Comparison of ENCODE assay signal across 10 cellular contexts in genomic region chr12:122730215-122731014, GRCh38. TPM values are rescaled to one million over a fixed set of nuclear protein-coding genes. Genes with fewer than 3 reads are reported as not detected.
A peak's percentile ranks its signal among the peaks of the same experiment; 100 is the strongest.
DNase-seq lines count a peak whose midpoint lies in the region; ATAC-seq, FAIRE-seq and TF ChIP-seq lines count a peak whose summit lies in the region.
"Had no signal": no experiment of that assay in that cellular context is flagged by ENCODE, and none has a peak within 500 bp of the region (broad histone marks: within the 10 kb centered on the region; RNA-seq: fewer than 3 reads in every experiment).

Gene HCAR1 (minus strand): TSS chr12:122730844. CDS start chr12:122730339, 505 bp downstream.

- intact Hi-C loops in stomach (cut with DNase I; ENCODE audit: low total_unique reads) = no loop called here

- peaks cover 0 to 4% of the 10 kb centered on the region in 2 donors for H3K9me3 Mint-ChIP-seq in activated T-cell treated with anti-CD3 and anti-CD28 coated beads, Interleukin-2, amount 50 U/mL, for 72 hours
- H3K9me3 Mint-ChIP-seq: dendritic cell treated with granulocyte-macrophage colony-stimulating factor and Interleukin-4, amounts not matched to agents 40 ng/mL and 50 ng/mL, for 4 days had no signal

- H3K27ac Mint-ChIP-seq in activated T-cell treated with anti-CD3 and anti-CD28 coated beads, Interleukin-2, amount 50 U/mL, for 72 hours = peak within 1 kb of the TSS; percentile 55
- H3K27ac Mint-ChIP-seq: dendritic cell treated with granulocyte-macrophage colony-stimulating factor and Interleukin-4, amounts not matched to agents 40 ng/mL and 50 ng/mL, for 4 days had no signal

- WGBS in stomach, 5 donors = 19 to 55% (median 34%) methylated on average over 26 to 32 of the region's 32 CpGs

- TF ChIP-seq POLR2A in stomach (IDR thresholded peaks at IDR 0.05) (no peak), GM12892 (IDR thresholded peaks at IDR 0.05; ENCODE audit: low read depth, low read length) (no peak)

- peaks cover 4 to 9% of the 10 kb centered on the region in 2 donors for H3K36me3 Mint-ChIP-seq in activated T-cell treated with anti-CD3 and anti-CD28 coated beads, Interleukin-2, amount 50 U/mL, for 72 hours (ENCODE audit: insufficient read depth in 2 of 2)

- H3K27me3 ChIP-seq in stomach = peaks cover 0 to 5% (median 0%) of the 10 kb centered on the region in 3 donors

- H3K9me3 ChIP-seq in stomach = no peaks in the 10 kb centered on the region

- peaks cover 74% of the 10 kb centered on the region for H3K4me1 Mint-ChIP-seq in activated T-cell treated with anti-CD3 and anti-CD28 coated beads, Interleukin-2, amount 50 U/mL, for 72 hours (ENCODE audit: low read depth)

- peak within 1 kb of the TSS; percentile 43 to 75 (median 66) for H3K27ac ChIP-seq in stomach

- H3K36me3 ChIP-seq in stomach = no peaks in the 10 kb centered on the region

- H3K4me1 ChIP-seq in stomach = peaks cover 0 to 32% (median 13%) of the 10 kb centered on the region in 4 donors

- no peak for TF ChIP-seq EP300 in stomach (IDR thresholded peaks at IDR 0.05)

- H3K4me3 ChIP-seq in stomach = peak within 1 kb of the TSS; percentile 39 to 49 (median 44)

- peaks cover 12% of the 10 kb centered on the region for H3K27me3 Mint-ChIP-seq in activated T-cell treated with anti-CD3 and anti-CD28 coated beads, Interleukin-2, amount 50 U/mL, for 72 hours (ENCODE audit: low read depth)

- H3K4me3 Mint-ChIP-seq in activated T-cell treated with anti-CD3 and anti-CD28 coated beads, Interleukin-2, amount 50 U/mL, for 72 hours = peak within 1 kb of the TSS; percentile 74 to 80
- H3K4me3 Mint-ChIP-seq: dendritic cell treated with granulocyte-macrophage colony-stimulating factor and Interleukin-4, amounts not matched to agents 40 ng/mL and 50 ng/mL, for 4 days had no signal

- FAIRE-seq in GM12892 (lab: Jason Lieb, UNC) = no peak

- ATAC-seq in activated T-cell treated with anti-CD3 and anti-CD28 coated beads, Interleukin-2, amount 50 U/mL, for 72 hours (replicated peaks in 1 of 2) = peak; percentile 88 to 92

- TF ChIP-seq CTCF in stomach (IDR thresholded peaks at IDR 0.05) = peak in 1 of 7 experiments; percentile 25

- DNase-seq in NCI-H2029 (lab: John Stamatoyannopoulos, UW) (peak; percentile 14), NCI-H2029 treated with DMSO at 0.1 percent for 48 hours (lab: John Stamatoyannopoulos, UW) (no peak), kidney tubule cell (ENCODE audit: low spot score) (peak; percentile 62), stomach (peak; percentile 37), GM12892 (ENCODE audit: insufficient read length) (no peak), amygdala (lab: John Stamatoyannopoulos, UW) (no peak), globus pallidus (ENCODE audit: low spot score) (no peak)
- DNase-seq in activated T-cell treated with anti-CD3 and anti-CD28 coated beads, Interleukin-2, amount 50 U/mL, for 72 hours = peak; percentile 68 to 83

RNA-seq across cellular contexts. Expression of gene HCAR1, which starts in this region (rescaled TPM):
- under 1 TPM; 0.12 to 0.34 TPM for total RNA-seq in activated T-cell treated with anti-CD3 and anti-CD28 coated beads, Interleukin-2, amount 50 U/mL, for 72 hours
- total RNA-seq in stomach = 1 to 10 TPM in 2 of 5 donors, under 1 TPM in 1, not detected in 2; 0.45 to 2.0 (median 1.2) TPM
- polyA plus RNA-seq in stomach = 1 to 10 TPM; 1.2 to 2.3 (median 2.1) TPM
- polyA plus RNA-seq in GM12892 (2012; ENCODE audit: missing spikeins) = not detected
- polyA plus RNA-seq: BJ had no signal

Comparison
In these comparisons a context has a peak if more than half of its experiments do, and no peak if none do; other contexts are left out.
1. DNase-seq: peak in NCI-H2029 (single experiment), kidney tubule cell (single experiment) and stomach (single experiment); none in NCI-H2029 treated with DMSO at 0.1 percent for 48 hours (single experiment), GM12892 (single experiment), amygdala (0 of 56) and globus pallidus (single experiment).
2. Peak in DNase-seq and ATAC-seq in activated T-cell treated with anti-CD3 and anti-CD28 coated beads, Interleukin-2, amount 50 U/mL, for 72 hours; RNA of the gene not detected or under 1 TPM.